ENCODE assay signal across 14 cellular contexts in the genomic region with DNA sequence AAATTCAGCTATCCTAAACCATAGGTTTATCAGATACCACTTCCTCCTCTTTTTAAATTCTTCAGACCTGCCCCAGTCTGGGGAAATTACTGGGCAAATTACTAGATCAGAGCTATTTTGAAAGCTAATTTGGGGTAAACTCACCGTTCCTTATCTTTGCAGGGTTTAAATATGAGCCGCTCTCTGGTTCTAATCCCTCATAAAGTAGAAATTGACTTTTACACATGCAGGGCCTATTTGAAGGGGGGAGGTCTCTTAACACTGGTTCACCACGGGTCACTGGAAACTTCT. TPM values are rescaled to one million over a fixed set of nuclear protein-coding genes. Genes with fewer than 3 reads are reported as not detected.
A peak's percentile ranks its signal among the peaks of the same experiment; 100 is the strongest.
DNase-seq lines count a peak whose midpoint lies in the region; ATAC-seq and TF ChIP-seq lines count a peak whose summit lies in the region.
"Had no signal": no experiment of that assay in that cellular context is flagged by ENCODE, and none has a peak within 500 bp of the region (broad histone marks: within the 10 kb centered on the region; RNA-seq: fewer than 3 reads in every experiment).

No MANE protein-coding gene starts in this region.

- no peak for ATAC-seq in activated T-cell treated with anti-CD3 and anti-CD28 coated beads, Interleukin-2, amount 50 U/mL, for 72 hours (replicated peaks in 1 of 2)
- ATAC-seq: A549 had no signal

- H3K4me3 Mint-ChIP-seq in activated T-cell treated with anti-CD3 and anti-CD28 coated beads, Interleukin-2, amount 50 U/mL, for 72 hours: peak overlapping the region; percentile 58 to 67
- H3K4me3 Mint-ChIP-seq: central memory CD8-positive, alpha-beta T cell had no signal

- peak overlapping the region; percentile 66 for H3K9ac ChIP-seq in mucosa of stomach (ENCODE audit: low read length)

- peaks cover 4 to 10% of the 10 kb centered on the region in 2 donors for H3K36me3 Mint-ChIP-seq in activated T-cell treated with anti-CD3 and anti-CD28 coated beads, Interleukin-2, amount 50 U/mL, for 72 hours (ENCODE audit: insufficient read depth in 2 of 2)

- H3K27ac Mint-ChIP-seq in activated T-cell treated with anti-CD3 and anti-CD28 coated beads, Interleukin-2, amount 50 U/mL, for 72 hours: no peak overlapping the region
- H3K27ac Mint-ChIP-seq: activated T-cell treated with anti-CD3 and anti-CD28 coated beads, Interleukin-2, amount 50 U/mL, for 24 hours had no signal

- peak overlapping the region; percentile 73 for H3K27ac ChIP-seq in cingulate gyrus (ENCODE audit: low read depth, low read length)
- H3K27ac ChIP-seq in thymus (ENCODE audit: low read depth): peak overlapping the region; percentile 21
- H3K27ac ChIP-seq in tibial artery: no peak overlapping the region
- H3K27ac ChIP-seq: A549, VCaP had no signal

- peaks cover 0 to 2% of the 10 kb centered on the region in 2 donors for H3K9me3 Mint-ChIP-seq in activated T-cell treated with anti-CD3 and anti-CD28 coated beads, Interleukin-2, amount 50 U/mL, for 72 hours

- peaks cover 80% of the 10 kb centered on the region for H3K27me3 Mint-ChIP-seq in activated T-cell treated with anti-CD3 and anti-CD28 coated beads, Interleukin-2, amount 50 U/mL, for 72 hours (ENCODE audit: low read depth)

- 37% methylated on average over 3 of the region's 3 CpGs for WGBS in thymus

- no peaks in the 10 kb centered on the region for H3K36me3 ChIP-seq in mucosa of stomach (ENCODE audit: control insufficient read depth, insufficient read depth, low read length)
- H3K36me3 ChIP-seq in thymus (ENCODE audit: control insufficient read depth, insufficient read depth): no peaks in the 10 kb centered on the region
- no peaks in the 10 kb centered on the region for H3K36me3 ChIP-seq in tibial artery
- H3K36me3 ChIP-seq: spleen had no signal

- H3K4me3 ChIP-seq in mucosa of stomach (ENCODE audit: low read length) (peak overlapping the region; percentile 15), thymus (ENCODE audit: low read length) (no peak overlapping the region), tibial artery (peak overlapping the region in 1 of 2 donors; percentile 58)
- H3K4me3 ChIP-seq: A549 had no signal

- DNase-seq in activated T-cell treated with anti-CD3 and anti-CD28 coated beads, Interleukin-2, amount 50 U/mL, for 72 hours: no peak
- DNase-seq in activated T-cell treated with anti-CD3 and anti-CD28 coated beads for 4 hours (no peak), tibial artery (no peak), NCI-H2029 treated with DMSO at 0.1 percent for 48 hours (lab: John Stamatoyannopoulos, UW) (no peak)
- DNase-seq in effector CD4-positive, alpha-beta T cell: no peak
- DNase-seq: activated T-cell treated with anti-CD3 and anti-CD28 coated beads, Interleukin-2, amount 50 U/mL, for 24 hours; DMS153 had no signal

- no peaks in the 10 kb centered on the region for H3K9me3 ChIP-seq in mucosa of stomach (ENCODE audit: control insufficient read depth, low read length)
- no peaks in the 10 kb centered on the region for H3K9me3 ChIP-seq in thymus (ENCODE audit: control insufficient read depth)
- no peaks in the 10 kb centered on the region for H3K9me3 ChIP-seq in tibial artery
- H3K9me3 ChIP-seq: A549, spleen had no signal

- H3K4me1 ChIP-seq in mucosa of stomach (ENCODE audit: control insufficient read depth, insufficient read depth, low read length) (peaks cover 9% of the 10 kb centered on the region), thymus (ENCODE audit: control insufficient read depth, insufficient read depth, low read length) (no peaks in the 10 kb centered on the region), tibial artery (peaks cover 0 to 11% (median 4%) of the 10 kb centered on the region in 4 donors)
- H3K4me1 ChIP-seq: A549 had no signal

- H3K4me1 Mint-ChIP-seq in activated T-cell treated with anti-CD3 and anti-CD28 coated beads, Interleukin-2, amount 50 U/mL, for 72 hours (ENCODE audit: low read depth): peaks cover 10% of the 10 kb centered on the region

- intact Hi-C loops in tibial artery (cut with DNase I; ENCODE audit: low total_unique reads): no loop called here

- H3K27me3 ChIP-seq in mucosa of stomach (ENCODE audit: control insufficient read depth, insufficient read depth, low read length): peaks cover 4% of the 10 kb centered on the region
- peaks cover 44% of the 10 kb centered on the region for H3K27me3 ChIP-seq in thymus (ENCODE audit: control insufficient read depth, insufficient read depth)
- H3K27me3 ChIP-seq in tibial artery: no peaks in the 10 kb centered on the region

- no peak for TF ChIP-seq CTCF in tibial artery (IDR thresholded peaks at IDR 0.05)

RNA-seq across cellular contexts. Expression of a gene that starts 11.0 kb away (rescaled TPM):
- under 1 TPM in 1 of 2 donors, not detected in 1; 0.19 TPM for total RNA-seq in activated T-cell treated with anti-CD3 and anti-CD28 coated beads, Interleukin-2, amount 50 U/mL, for 72 hours
- 32.7 TPM for polyA plus RNA-seq in thymus

Comparison
In these comparisons a context has a peak if more than half of its experiments do, and no peak if none do; other contexts are left out.
1. H3K27ac ChIP-seq: peak in cingulate gyrus (single experiment) and thymus (single experiment); none in tibial artery (0 of 2).